1 cellular context compared by ENCODE assay signal in genomic region chr5:135141303-135142268, GRCh38.
TF ChIP-seq lines count a peak whose summit lies in the region.

No MANE protein-coding gene starts in this region.

TF ChIP-seq in HepG2, 621 proteins besides CTCF, POLR2A, EP300 and RAD21 (continued from another document and continues in another):
- TF ChIP-seq REST (IDR thresholded peaks at IDR 0.05; ENCODE audit: borderline replicate concordance in 1 of 2, low read depth in 1 of 2, low read length in 2 of 2): no peak
- TF ChIP-seq MTF2 (CRISPR knock-in tag; IDR thresholded peaks at IDR 0.05; ENCODE audit: borderline replicate concordance): no peak
- TF ChIP-seq IKZF1 (IDR thresholded peaks at IDR 0.05): no peak
- TF ChIP-seq THYN1 (CRISPR knock-in tag; IDR thresholded peaks at IDR 0.05; ENCODE audit: borderline replicate concordance, low read depth): no peak
- TF ChIP-seq ZNF773 (CRISPR knock-in tag; IDR thresholded peaks at IDR 0.05; ENCODE audit: borderline replicate concordance): no peak
- no peak for TF ChIP-seq ZNF337 (CRISPR knock-in tag; IDR thresholded peaks at IDR 0.05; ENCODE audit: borderline replicate concordance, low read depth)
- TF ChIP-seq, protein P1, sequence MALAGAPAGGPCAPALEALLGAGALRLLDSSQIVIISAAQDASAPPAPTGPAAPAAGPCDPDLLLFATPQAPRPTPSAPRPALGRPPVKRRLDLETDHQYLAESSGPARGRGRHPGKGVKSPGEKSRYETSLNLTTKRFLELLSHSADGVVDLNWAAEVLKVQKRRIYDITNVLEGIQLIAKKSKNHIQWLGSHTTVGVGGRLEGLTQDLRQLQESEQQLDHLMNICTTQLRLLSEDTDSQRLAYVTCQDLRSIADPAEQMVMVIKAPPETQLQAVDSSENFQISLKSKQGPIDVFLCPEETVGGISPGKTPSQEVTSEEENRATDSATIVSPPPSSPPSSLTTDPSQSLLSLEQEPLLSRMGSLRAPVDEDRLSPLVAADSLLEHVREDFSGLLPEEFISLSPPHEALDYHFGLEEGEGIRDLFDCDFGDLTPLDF (CRISPR knock-in tag; IDR thresholded peaks at IDR 0.05): no peak
- TF ChIP-seq ZNF768 (CRISPR knock-in tag; IDR thresholded peaks at IDR 0.05): peak; percentile 66
- TF ChIP-seq U2AF1 (optimal IDR thresholded peaks at IDR 0.05; ENCODE audit: low read depth, low read length): no peak
- peak; percentile 68 for TF ChIP-seq NR2C2 (CRISPR knock-in tag; IDR thresholded peaks at IDR 0.05; ENCODE audit: borderline replicate concordance)
- TF ChIP-seq FOXA3 (CRISPR knock-in tag; IDR thresholded peaks at IDR 0.05): peak; percentile 70
- TF ChIP-seq, protein P2, sequence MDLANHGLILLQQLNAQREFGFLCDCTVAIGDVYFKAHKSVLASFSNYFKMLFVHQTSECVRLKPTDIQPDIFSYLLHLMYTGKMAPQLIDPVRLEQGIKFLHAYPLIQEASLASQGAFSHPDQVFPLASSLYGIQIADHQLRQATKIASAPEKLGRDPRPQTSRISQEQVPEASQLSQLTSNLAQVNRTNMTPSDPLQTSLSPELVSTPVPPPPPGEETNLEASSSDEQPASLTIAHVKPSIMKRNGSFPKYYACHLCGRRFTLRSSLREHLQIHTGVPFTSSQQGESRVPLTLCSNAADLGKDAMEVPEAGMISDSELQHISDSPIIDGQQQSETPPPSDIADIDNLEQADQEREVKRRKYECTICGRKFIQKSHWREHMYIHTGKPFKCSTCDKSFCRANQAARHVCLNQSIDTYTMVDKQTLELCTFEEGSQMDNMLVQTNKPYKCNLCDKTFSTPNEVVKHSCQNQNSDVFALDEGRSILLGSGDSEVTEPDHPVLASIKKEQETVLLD (CRISPR knock-in tag; IDR thresholded peaks at IDR 0.05; ENCODE audit: low read depth): no peak
- TF ChIP-seq HHEX (CRISPR knock-in tag; IDR thresholded peaks at IDR 0.05): no peak
- no peak for TF ChIP-seq ZNF547 (CRISPR knock-in tag; IDR thresholded peaks at IDR 0.05)
- no peak for TF ChIP-seq ZNF3 (CRISPR knock-in tag; IDR thresholded peaks at IDR 0.05)
- no peak for TF ChIP-seq KDM3A (CRISPR knock-in tag; IDR thresholded peaks at IDR 0.05; ENCODE audit: low read depth)
- TF ChIP-seq ZBTB7A (CRISPR knock-in tag; IDR thresholded peaks at IDR 0.05): no peak
- TF ChIP-seq ZNF224 (CRISPR knock-in tag; IDR thresholded peaks at IDR 0.05): no peak
- no peak for TF ChIP-seq NFE2L1 (CRISPR knock-in tag; IDR thresholded peaks at IDR 0.05; ENCODE audit: borderline replicate concordance)
- TF ChIP-seq KLF15 (CRISPR knock-in tag; IDR thresholded peaks at IDR 0.05; ENCODE audit: borderline replicate concordance): no peak
- TF ChIP-seq ZNF772 (CRISPR knock-in tag; IDR thresholded peaks at IDR 0.05): no peak
- TF ChIP-seq, protein P3, sequence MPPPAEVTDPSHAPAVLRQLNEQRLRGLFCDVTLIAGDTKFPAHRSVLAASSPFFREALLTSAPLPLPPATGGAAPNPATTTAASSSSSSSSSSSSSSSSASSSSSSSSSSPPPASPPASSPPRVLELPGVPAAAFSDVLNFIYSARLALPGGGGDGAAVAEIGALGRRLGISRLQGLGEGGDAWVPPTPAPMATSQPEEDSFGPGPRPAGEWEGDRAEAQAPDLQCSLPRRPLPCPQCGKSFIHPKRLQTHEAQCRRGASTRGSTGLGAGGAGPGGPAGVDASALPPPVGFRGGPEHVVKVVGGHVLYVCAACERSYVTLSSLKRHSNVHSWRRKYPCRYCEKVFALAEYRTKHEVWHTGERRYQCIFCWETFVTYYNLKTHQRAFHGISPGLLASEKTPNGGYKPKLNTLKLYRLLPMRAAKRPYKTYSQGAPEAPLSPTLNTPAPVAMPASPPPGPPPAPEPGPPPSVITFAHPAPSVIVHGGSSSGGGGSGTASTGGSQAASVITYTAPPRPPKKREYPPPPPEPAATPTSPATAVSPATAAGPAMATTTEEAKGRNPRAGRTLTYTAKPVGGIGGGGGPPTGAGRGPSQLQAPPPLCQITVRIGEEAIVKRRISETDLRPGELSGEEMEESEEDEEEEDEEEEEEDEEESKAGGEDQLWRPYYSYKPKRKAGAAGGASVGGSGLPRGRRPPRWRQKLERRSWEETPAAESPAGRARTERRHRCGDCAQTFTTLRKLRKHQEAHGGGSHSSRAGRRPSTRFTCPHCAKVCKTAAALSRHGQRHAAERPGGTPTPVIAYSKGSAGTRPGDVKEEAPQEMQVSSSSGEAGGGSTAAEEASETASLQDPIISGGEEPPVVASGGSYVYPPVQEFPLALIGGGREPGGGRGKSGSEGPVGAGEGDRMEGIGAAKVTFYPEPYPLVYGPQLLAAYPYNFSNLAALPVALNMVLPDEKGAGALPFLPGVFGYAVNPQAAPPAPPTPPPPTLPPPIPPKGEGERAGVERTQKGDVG (CRISPR knock-in tag; IDR thresholded peaks at IDR 0.05; ENCODE audit: borderline replicate concordance): no peak
- TF ChIP-seq ZNF451 (CRISPR knock-in tag; IDR thresholded peaks at IDR 0.05): no peak
- no peak; the same call in 1 of the 2 replicates for TF ChIP-seq ZFX (CRISPR knock-in tag; IDR thresholded peaks at IDR 0.05; ENCODE audit: low read depth)
- TF ChIP-seq ZNF563 (CRISPR knock-in tag; IDR thresholded peaks at IDR 0.05): no peak
- no peak for TF ChIP-seq RFX5 (IDR thresholded peaks at IDR 0.05; ENCODE audit: low read depth, low read length)
- no peak for TF ChIP-seq HDAC1 (CRISPR knock-in tag; IDR thresholded peaks at IDR 0.05)
- TF ChIP-seq, protein P4, sequence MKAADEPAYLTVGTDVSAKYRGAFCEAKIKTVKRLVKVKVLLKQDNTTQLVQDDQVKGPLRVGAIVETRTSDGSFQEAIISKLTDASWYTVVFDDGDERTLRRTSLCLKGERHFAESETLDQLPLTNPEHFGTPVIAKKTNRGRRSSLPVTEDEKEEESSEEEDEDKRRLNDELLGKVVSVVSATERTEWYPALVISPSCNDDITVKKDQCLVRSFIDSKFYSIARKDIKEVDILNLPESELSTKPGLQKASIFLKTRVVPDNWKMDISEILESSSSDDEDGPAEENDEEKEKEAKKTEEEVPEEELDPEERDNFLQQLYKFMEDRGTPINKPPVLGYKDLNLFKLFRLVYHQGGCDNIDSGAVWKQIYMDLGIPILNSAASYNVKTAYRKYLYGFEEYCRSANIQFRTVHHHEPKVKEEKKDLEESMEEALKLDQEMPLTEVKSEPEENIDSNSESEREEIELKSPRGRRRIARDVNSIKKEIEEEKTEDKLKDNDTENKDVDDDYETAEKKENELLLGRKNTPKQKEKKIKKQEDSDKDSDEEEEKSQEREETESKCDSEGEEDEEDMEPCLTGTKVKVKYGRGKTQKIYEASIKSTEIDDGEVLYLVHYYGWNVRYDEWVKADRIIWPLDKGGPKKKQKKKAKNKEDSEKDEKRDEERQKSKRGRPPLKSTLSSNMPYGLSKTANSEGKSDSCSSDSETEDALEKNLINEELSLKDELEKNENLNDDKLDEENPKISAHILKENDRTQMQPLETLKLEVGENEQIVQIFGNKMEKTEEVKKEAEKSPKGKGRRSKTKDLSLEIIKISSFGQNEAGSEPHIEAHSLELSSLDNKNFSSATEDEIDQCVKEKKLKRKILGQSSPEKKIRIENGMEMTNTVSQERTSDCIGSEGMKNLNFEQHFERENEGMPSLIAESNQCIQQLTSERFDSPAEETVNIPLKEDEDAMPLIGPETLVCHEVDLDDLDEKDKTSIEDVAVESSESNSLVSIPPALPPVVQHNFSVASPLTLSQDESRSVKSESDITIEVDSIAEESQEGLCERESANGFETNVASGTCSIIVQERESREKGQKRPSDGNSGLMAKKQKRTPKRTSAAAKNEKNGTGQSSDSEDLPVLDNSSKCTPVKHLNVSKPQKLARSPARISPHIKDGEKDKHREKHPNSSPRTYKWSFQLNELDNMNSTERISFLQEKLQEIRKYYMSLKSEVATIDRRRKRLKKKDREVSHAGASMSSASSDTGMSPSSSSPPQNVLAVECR (CRISPR knock-in tag; IDR thresholded peaks at IDR 0.05; ENCODE audit: borderline replicate concordance): no peak
- TF ChIP-seq CBX2 (IDR thresholded peaks at IDR 0.05; ENCODE audit: low read depth, low read length): no peak
- TF ChIP-seq CBX2 (CRISPR knock-in tag; IDR thresholded peaks at IDR 0.05; ENCODE audit: low read depth): no peak
- TF ChIP-seq ZBTB20 (CRISPR knock-in tag; IDR thresholded peaks at IDR 0.05; ENCODE audit: borderline replicate concordance, low read depth): no peak
- TF ChIP-seq SALL1 (CRISPR knock-in tag; IDR thresholded peaks at IDR 0.05): no peak; the same call in 1 of the 2 replicates
- peak; percentile 34; the same call in 1 of the 2 replicates for TF ChIP-seq RXRA (CRISPR knock-in tag; IDR thresholded peaks at IDR 0.05)
- no peak for TF ChIP-seq NFYC (CRISPR knock-in tag; IDR thresholded peaks at IDR 0.05)
- TF ChIP-seq TP53 (CRISPR knock-in tag; conservative IDR thresholded peaks at IDR 0.05): no peak
- TF ChIP-seq ZBTB3 (CRISPR knock-in tag; IDR thresholded peaks at IDR 0.05; ENCODE audit: borderline replicate concordance, low read depth): no peak
- no peak for TF ChIP-seq TEAD2 (CRISPR knock-in tag; IDR thresholded peaks at IDR 0.05)
- TF ChIP-seq, protein P5, sequence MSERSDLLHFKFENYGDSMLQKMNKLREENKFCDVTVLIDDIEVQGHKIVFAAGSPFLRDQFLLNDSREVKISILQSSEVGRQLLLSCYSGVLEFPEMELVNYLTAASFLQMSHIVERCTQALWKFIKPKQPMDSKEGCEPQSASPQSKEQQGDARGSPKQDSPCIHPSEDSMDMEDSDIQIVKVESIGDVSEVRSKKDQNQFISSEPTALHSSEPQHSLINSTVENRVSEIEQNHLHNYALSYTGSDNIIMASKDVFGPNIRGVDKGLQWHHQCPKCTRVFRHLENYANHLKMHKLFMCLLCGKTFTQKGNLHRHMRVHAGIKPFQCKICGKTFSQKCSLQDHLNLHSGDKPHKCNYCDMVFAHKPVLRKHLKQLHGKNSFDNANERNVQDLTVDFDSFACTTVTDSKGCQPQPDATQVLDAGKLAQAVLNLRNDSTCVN (CRISPR knock-in tag; IDR thresholded peaks at IDR 0.05; ENCODE audit: borderline replicate concordance): no peak
- TF ChIP-seq PAF1 (CRISPR knock-in tag; IDR thresholded peaks at IDR 0.05): no peak
- peak; percentile 99 for TF ChIP-seq ATF7 (IDR thresholded peaks at IDR 0.05)
- TF ChIP-seq ATF7 (CRISPR knock-in tag; IDR thresholded peaks at IDR 0.05): peak; percentile 81; the same call in 1 of the 2 replicates
- TF ChIP-seq, protein P6, sequence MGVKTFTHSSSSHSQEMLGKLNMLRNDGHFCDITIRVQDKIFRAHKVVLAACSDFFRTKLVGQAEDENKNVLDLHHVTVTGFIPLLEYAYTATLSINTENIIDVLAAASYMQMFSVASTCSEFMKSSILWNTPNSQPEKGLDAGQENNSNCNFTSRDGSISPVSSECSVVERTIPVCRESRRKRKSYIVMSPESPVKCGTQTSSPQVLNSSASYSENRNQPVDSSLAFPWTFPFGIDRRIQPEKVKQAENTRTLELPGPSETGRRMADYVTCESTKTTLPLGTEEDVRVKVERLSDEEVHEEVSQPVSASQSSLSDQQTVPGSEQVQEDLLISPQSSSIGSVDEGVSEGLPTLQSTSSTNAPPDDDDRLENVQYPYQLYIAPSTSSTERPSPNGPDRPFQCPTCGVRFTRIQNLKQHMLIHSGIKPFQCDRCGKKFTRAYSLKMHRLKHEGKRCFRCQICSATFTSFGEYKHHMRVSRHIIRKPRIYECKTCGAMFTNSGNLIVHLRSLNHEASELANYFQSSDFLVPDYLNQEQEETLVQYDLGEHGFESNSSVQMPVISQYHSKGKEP (CRISPR knock-in tag; IDR thresholded peaks at IDR 0.05): no peak
- no peak for TF ChIP-seq ZNF607 (CRISPR knock-in tag; IDR thresholded peaks at IDR 0.05; ENCODE audit: borderline replicate concordance)
- no peak for TF ChIP-seq ZSCAN25 (CRISPR knock-in tag; IDR thresholded peaks at IDR 0.05)
- TF ChIP-seq ZNF570 (CRISPR knock-in tag; IDR thresholded peaks at IDR 0.05; ENCODE audit: borderline replicate concordance): no peak
- TF ChIP-seq ZNF446 (CRISPR knock-in tag; IDR thresholded peaks at IDR 0.05): no peak
